8 cellular contexts compared by ENCODE assay signal in genomic region chr20:298755-299391, GRCh38. TPM values are rescaled to one million over a fixed set of nuclear protein-coding genes. Genes with fewer than 3 reads are reported as not detected.
DNase-seq lines count a peak whose midpoint lies in the region; ATAC-seq and TF ChIP-seq lines count a peak whose summit lies in the region.

No MANE protein-coding gene starts in this region.

- H3K4me3 ChIP-seq in AG10803 (ENCODE audit: low read length) (peak overlapping the region; percentile 97), MG63 (peak overlapping the region; percentile 65)
- peak overlapping the region; percentile 96 for H3K4me3 ChIP-seq in naive thymus-derived CD4-positive, alpha-beta T cell (ENCODE audit: low read length)

- peaks cover 14 to 21% of the 10 kb centered on the region in 2 donors for H3K4me1 ChIP-seq in naive thymus-derived CD4-positive, alpha-beta T cell (ENCODE audit: control insufficient read depth in 2 of 2, insufficient read depth in 2 of 2, low read length in 2 of 2)

- no peak for TF ChIP-seq CTCF in AG10803 (conservative IDR thresholded peaks at IDR 0.05; ENCODE audit: low read length)

- H3K27me3 Mint-ChIP-seq in dendritic cell treated with granulocyte-macrophage colony-stimulating factor and Interleukin-4, amounts not matched to agents 40 ng/mL and 50 ng/mL, for 4 days, result no peaks in the 10 kb centered on the region
- peaks cover 0 to 2% (median 0%) of the 10 kb centered on the region in 5 donors for H3K27me3 Mint-ChIP-seq in naive thymus-derived CD4-positive, alpha-beta T cell

- peaks cover 7% of the 10 kb centered on the region for H3K36me3 ChIP-seq in MG63
- peaks cover 0 to 12% (median 0%) of the 10 kb centered on the region in 3 experiments for H3K36me3 ChIP-seq in naive thymus-derived CD4-positive, alpha-beta T cell (ENCODE audit: control insufficient read depth in 2 of 3, insufficient read depth in 3 of 3, low read length in 3 of 3)

- H3K4me1 Mint-ChIP-seq in dendritic cell treated with granulocyte-macrophage colony-stimulating factor and Interleukin-4, amounts not matched to agents 40 ng/mL and 50 ng/mL, for 4 days (ENCODE audit: low read depth), result peaks cover 48% of the 10 kb centered on the region
- H3K4me1 Mint-ChIP-seq in naive thymus-derived CD4-positive, alpha-beta T cell, result peaks cover 33 to 48% (median 37%) of the 10 kb centered on the region in 7 donors

- peak overlapping the region; percentile 99 for H3K27ac Mint-ChIP-seq in dendritic cell treated with granulocyte-macrophage colony-stimulating factor and Interleukin-4, amounts not matched to agents 40 ng/mL and 50 ng/mL, for 4 days
- H3K27ac Mint-ChIP-seq in naive thymus-derived CD4-positive, alpha-beta T cell, result peak overlapping the region; percentile 93 to 99 (median 97)

- POLR2A ChIA-PET in naive thymus-derived CD4-positive, alpha-beta T cell (lab: Charles Lee), result interaction anchor here (0.7 to 6.1 kb wide), 7 partner anchors 9 to 41 kb away, joined by 3 to 74 read pairs (median 6); partner anchors contain the start of gene SOX12

- no peaks in the 10 kb centered on the region for H3K27me3 ChIP-seq in MG63
- no peaks in the 10 kb centered on the region for H3K27me3 ChIP-seq in naive thymus-derived CD4-positive, alpha-beta T cell (ENCODE audit: control insufficient read depth in 2 of 2, insufficient read depth in 2 of 2, low read length in 2 of 2)

- ATAC-seq in naive thymus-derived CD4-positive, alpha-beta T cell, result no peak
- no peak for ATAC-seq in HG03520 (IDR thresholded peaks at IDR 0.05; ENCODE audit: unreplicated experiment)
- ATAC-seq in GM19467 (IDR thresholded peaks at IDR 0.05; ENCODE audit: unreplicated experiment), result no peak

- DNase-seq in AG10803 (ENCODE audit: low read depth), result no peak
- peak; percentile 22 for DNase-seq in MG63
- DNase-seq in naive thymus-derived CD4-positive, alpha-beta T cell, result peak in 2 of 9 donors; percentile 33 to 38
- DNase-seq in H4 (ENCODE audit: low spot score), result no peak
- DNase-seq in stimulated activated naive CD4-positive, alpha-beta T cell (lab: John Stamatoyannopoulos, UW), result no peak

- H3K36me3 Mint-ChIP-seq in dendritic cell treated with granulocyte-macrophage colony-stimulating factor and Interleukin-4, amounts not matched to agents 40 ng/mL and 50 ng/mL, for 4 days (ENCODE audit: low read depth), result peaks cover 46% of the 10 kb centered on the region
- peaks cover 0 to 23% (median 0%) of the 10 kb centered on the region in 5 donors for H3K36me3 Mint-ChIP-seq in naive thymus-derived CD4-positive, alpha-beta T cell

- CTCF ChIA-PET in naive thymus-derived CD4-positive, alpha-beta T cell (lab: Charles Lee), result interaction anchor here (1.9 kb wide), 1 partner anchor 32 kb away, joined by 6 read pairs; no protein-coding TSS in a partner anchor

- no peaks in the 10 kb centered on the region for H3K9me3 ChIP-seq in MG63
- no peaks in the 10 kb centered on the region for H3K9me3 ChIP-seq in naive thymus-derived CD4-positive, alpha-beta T cell (ENCODE audit: control insufficient read depth in 2 of 3, low read length in 3 of 3)

- peak overlapping the region; percentile 92 for H3K4me3 Mint-ChIP-seq in dendritic cell treated with granulocyte-macrophage colony-stimulating factor and Interleukin-4, amounts not matched to agents 40 ng/mL and 50 ng/mL, for 4 days
- H3K4me3 Mint-ChIP-seq in naive thymus-derived CD4-positive, alpha-beta T cell, result peak overlapping the region; percentile 92 to 100 (median 98)

- intact Hi-C loops in dendritic cell treated with granulocyte-macrophage colony-stimulating factor and Interleukin-4, amounts not matched to agents 40 ng/mL and 50 ng/mL, for 4 days (cut with micrococcal nuclease), result loop anchor here (1.0 to 2.0 kb wide), 2 partner anchors 9 to 26 kb away; partner anchors contain the start of genes C20orf96 and SOX12
- intact Hi-C loops in naive thymus-derived CD4-positive, alpha-beta T cell (cut with micrococcal nuclease), result loop anchor here (1.0 to 2.0 kb wide), 4 partner anchors 9 to 164 kb away; partner anchors contain the start of genes C20orf96 (in 2 of the 2) and TBC1D20 (in 1 of the 2)

- H3K9me3 Mint-ChIP-seq in dendritic cell treated with granulocyte-macrophage colony-stimulating factor and Interleukin-4, amounts not matched to agents 40 ng/mL and 50 ng/mL, for 4 days, result no peaks in the 10 kb centered on the region
- H3K9me3 Mint-ChIP-seq in naive thymus-derived CD4-positive, alpha-beta T cell, result peaks cover 0 to 8% (median 0%) of the 10 kb centered on the region in 11 donors

- peak overlapping the region; percentile 91 for H3K27ac ChIP-seq in naive thymus-derived CD4-positive, alpha-beta T cell (ENCODE audit: low read depth, low read length)

RNA-seq across cellular contexts. Expression of gene ZCCHC3, which starts 1.5 kb away (rescaled TPM):
- 9.1 and 13.5 TPM in 2 replicates for total RNA-seq in MG63 (2014; rRNA removed; shearing (Covaris generic); ENCODE audit: low replicate concordance)
- total RNA-seq in naive thymus-derived CD4-positive, alpha-beta T cell, result 10 to 100 TPM; 14.6 to 31.9 (median 27.1) TPM
- polyA plus RNA-seq in naive thymus-derived CD4-positive, alpha-beta T cell, result 10 to 100 TPM in 1 of 2 donors, 1 to 10 TPM in 1; 5.6 to 15.3 TPM
- 7.6 and 8.2 TPM in 2 replicates for total RNA-seq in H4 (2014; rRNA removed; shearing (Covaris generic))

RNA-seq across cellular contexts. Expression of gene C20orf96, which starts 8.3 kb away (rescaled TPM):
- total RNA-seq in MG63 (2014; rRNA removed; shearing (Covaris generic); ENCODE audit: low replicate concordance), result 1.6 TPM in 1 of 2 replicates, not detected in the other
- total RNA-seq in naive thymus-derived CD4-positive, alpha-beta T cell, result 1 to 10 TPM; 3.4 to 5.7 (median 4.8) TPM
- polyA plus RNA-seq in naive thymus-derived CD4-positive, alpha-beta T cell, result 1 to 10 TPM in 1 of 2 donors, under 1 TPM in 1; 0.86 to 1.1 TPM
- total RNA-seq in H4 (2014; rRNA removed; shearing (Covaris generic)), result 1.6 TPM in 2 replicates

RNA-seq across cellular contexts. Expression of gene SOX12, which starts 26.5 kb away (rescaled TPM):
- total RNA-seq in MG63 (2014; rRNA removed; shearing (Covaris generic); ENCODE audit: low replicate concordance), result 2.1 and 3.1 TPM in 2 replicates
- 10 to 100 TPM in 3 of 5 experiments, 1 to 10 TPM in 2; 4.6 to 15.1 (median 12.3) TPM for total RNA-seq in naive thymus-derived CD4-positive, alpha-beta T cell
- polyA plus RNA-seq in naive thymus-derived CD4-positive, alpha-beta T cell, result 1 to 10 TPM in 1 of 2 donors, under 1 TPM in 1; 0.89 to 1.3 TPM
- total RNA-seq in H4 (2014; rRNA removed; shearing (Covaris generic)), result 1.9 and 2.2 TPM in 2 replicates

RNA-seq across cellular contexts. Expression of gene DEFB132, which starts 41.3 kb away (rescaled TPM):
- not detected in 2 replicates for total RNA-seq in MG63 (2014; rRNA removed; shearing (Covaris generic); ENCODE audit: low replicate concordance)
- total RNA-seq in naive thymus-derived CD4-positive, alpha-beta T cell, result not detected
- not detected for polyA plus RNA-seq in naive thymus-derived CD4-positive, alpha-beta T cell
- not detected in 2 replicates for total RNA-seq in H4 (2014; rRNA removed; shearing (Covaris generic))

RNA-seq across cellular contexts. Expression of gene NRSN2, which starts 48.0 kb away (rescaled TPM):
- total RNA-seq in MG63 (2014; rRNA removed; shearing (Covaris generic); ENCODE audit: low replicate concordance), result 1.8 and 24.3 TPM in 2 replicates
- 1 to 10 TPM in 3 of 5 experiments, under 1 TPM in 2; 0.24 to 2.1 (median 1.3) TPM for total RNA-seq in naive thymus-derived CD4-positive, alpha-beta T cell
- 1 to 10 TPM; 1.3 to 1.8 TPM for polyA plus RNA-seq in naive thymus-derived CD4-positive, alpha-beta T cell
- 69.6 and 72.8 TPM in 2 replicates for total RNA-seq in H4 (2014; rRNA removed; shearing (Covaris generic))
